8 cellular contexts compared by ENCODE assay signal in genomic region chr7:35035511-35035921, GRCh38. TPM values are rescaled to one million over a fixed set of nuclear protein-coding genes. Genes with fewer than 3 reads are reported as not detected.
DNase-seq lines count a peak whose midpoint lies in the region; ATAC-seq, FAIRE-seq and TF ChIP-seq lines count a peak whose summit lies in the region.

No MANE protein-coding gene starts in this region.

- peaks cover 5% of the 10 kb centered on the region for H3K4me1 ChIP-seq in smooth muscle cell (ENCODE audit: low read depth)

- 19% methylated on average over 4 of the region's 4 CpGs for WGBS in smooth muscle cell (ENCODE audit: low lambda C conversion rate)

- peak overlapping the region; percentile 60 for H3K27ac ChIP-seq in smooth muscle cell (ENCODE audit: low read depth)

- H3K4me1 Mint-ChIP-seq in activated T-cell treated with anti-CD3 and anti-CD28 coated beads, Interleukin-2, amount 50 U/mL, for 4 hours (ENCODE audit: low read depth) = peaks cover 36% of the 10 kb centered on the region

- no peak for TF ChIP-seq CTCF in smooth muscle cell (IDR thresholded peaks at IDR 0.05; ENCODE audit: borderline replicate concordance, insufficient read depth, poor library complexity, severe bottlenecking)

- peak overlapping the region; percentile 94 for H3K4me3 Mint-ChIP-seq in activated T-cell treated with anti-CD3 and anti-CD28 coated beads, Interleukin-2, amount 50 U/mL, for 4 hours

- intact Hi-C loops in head of caudate nucleus (cut with DNase I) = loop anchor here (5.0 kb wide), 1 partner anchor 213 kb away; no protein-coding TSS in a partner anchor

- peak overlapping the region; percentile 50 for H3K9ac ChIP-seq in smooth muscle cell (ENCODE audit: low read depth)

- no peak overlapping the region for H2AFZ ChIP-seq in smooth muscle cell (ENCODE audit: low read depth)

- H3K4me2 ChIP-seq in smooth muscle cell = peak overlapping the region; percentile 90

- DNase-seq in ELR (ENCODE audit: low read depth) (peak; percentile 66), NCI-H2107 (lab: John Stamatoyannopoulos, UW) (peak; percentile 35), head of caudate nucleus (peak in 29 of 42 donors; percentile 11 to 74 (median 32)), smooth muscle cell (lab: John Stamatoyannopoulos, UW; ENCODE audit: unreplicated experiment) (no peak), frontal cortex (ENCODE audit: low spot score in 2 of 2) (no peak)
- no peak for DNase-seq in activated T-cell treated with anti-CD3 and anti-CD28 coated beads, Interleukin-2, amount 50 U/mL, for 4 hours

- H3K27me3 Mint-ChIP-seq in activated T-cell treated with anti-CD3 and anti-CD28 coated beads, Interleukin-2, amount 50 U/mL, for 4 hours (ENCODE audit: low read depth) = no peaks in the 10 kb centered on the region

- ATAC-seq in GM21825 (IDR thresholded peaks at IDR 0.05; ENCODE audit: unreplicated experiment) = peak; percentile 19
- ATAC-seq in activated T-cell treated with anti-CD3 and anti-CD28 coated beads, Interleukin-2, amount 50 U/mL, for 4 hours = peak in 1 of 2 donors; percentile 10
- no peak for ATAC-seq in GM21360 (IDR thresholded peaks at IDR 0.05; ENCODE audit: unreplicated experiment)

- peaks cover 57% of the 10 kb centered on the region for H3K79me2 ChIP-seq in smooth muscle cell (ENCODE audit: low read depth)

- H4K20me1 ChIP-seq in smooth muscle cell (ENCODE audit: low read depth) = peaks cover 49% of the 10 kb centered on the region

- H3K27me3 ChIP-seq in smooth muscle cell (ENCODE audit: low read depth) = no peaks in the 10 kb centered on the region

- no peaks in the 10 kb centered on the region for H3K36me3 Mint-ChIP-seq in activated T-cell treated with anti-CD3 and anti-CD28 coated beads, Interleukin-2, amount 50 U/mL, for 4 hours (ENCODE audit: insufficient read depth)

- H3K4me3 ChIP-seq in smooth muscle cell = peak overlapping the region; percentile 93

- no peaks in the 10 kb centered on the region for H3K9me3 ChIP-seq in smooth muscle cell (replicated peaks; ENCODE audit: low read depth)

- H3F3A ChIP-seq in smooth muscle cell (ENCODE audit: low read depth) = no peaks in the 10 kb centered on the region

- no peak for FAIRE-seq in frontal cortex (lab: Jason Lieb, UNC)

- H3K9me3 Mint-ChIP-seq in activated T-cell treated with anti-CD3 and anti-CD28 coated beads, Interleukin-2, amount 50 U/mL, for 4 hours = no peaks in the 10 kb centered on the region

- H3K36me3 ChIP-seq in smooth muscle cell (ENCODE audit: low read depth) = no peaks in the 10 kb centered on the region

RNA-seq across cellular contexts. Expression of gene DPY19L1, which starts 1.8 kb away (rescaled TPM):
- total RNA-seq in activated T-cell treated with anti-CD3 and anti-CD28 coated beads, Interleukin-2, amount 50 U/mL, for 4 hours = 1 to 10 TPM; 5.7 to 7.4 (median 7.0) TPM
- total RNA-seq in smooth muscle cell (38.2 and 53.1 TPM in 2 replicates), frontal cortex (25.7 TPM)
- polyA plus RNA-seq in smooth muscle cell = 14.5 and 14.8 TPM in 2 replicates

Comparison
In these comparisons a context has a peak if more than half of its experiments do, and no peak if none do; other contexts are left out.
1. DNase-seq: peak in ELR (single experiment), NCI-H2107 (single experiment) and head of caudate nucleus (29 of 42); none in activated T-cell treated with anti-CD3 and anti-CD28 coated beads, Interleukin-2, amount 50 U/mL, for 4 hours (single experiment), smooth muscle cell (single experiment) and frontal cortex (0 of 2).